Comparison of ENCODE assay signal across 1 cellular context in the genomic region with DNA sequence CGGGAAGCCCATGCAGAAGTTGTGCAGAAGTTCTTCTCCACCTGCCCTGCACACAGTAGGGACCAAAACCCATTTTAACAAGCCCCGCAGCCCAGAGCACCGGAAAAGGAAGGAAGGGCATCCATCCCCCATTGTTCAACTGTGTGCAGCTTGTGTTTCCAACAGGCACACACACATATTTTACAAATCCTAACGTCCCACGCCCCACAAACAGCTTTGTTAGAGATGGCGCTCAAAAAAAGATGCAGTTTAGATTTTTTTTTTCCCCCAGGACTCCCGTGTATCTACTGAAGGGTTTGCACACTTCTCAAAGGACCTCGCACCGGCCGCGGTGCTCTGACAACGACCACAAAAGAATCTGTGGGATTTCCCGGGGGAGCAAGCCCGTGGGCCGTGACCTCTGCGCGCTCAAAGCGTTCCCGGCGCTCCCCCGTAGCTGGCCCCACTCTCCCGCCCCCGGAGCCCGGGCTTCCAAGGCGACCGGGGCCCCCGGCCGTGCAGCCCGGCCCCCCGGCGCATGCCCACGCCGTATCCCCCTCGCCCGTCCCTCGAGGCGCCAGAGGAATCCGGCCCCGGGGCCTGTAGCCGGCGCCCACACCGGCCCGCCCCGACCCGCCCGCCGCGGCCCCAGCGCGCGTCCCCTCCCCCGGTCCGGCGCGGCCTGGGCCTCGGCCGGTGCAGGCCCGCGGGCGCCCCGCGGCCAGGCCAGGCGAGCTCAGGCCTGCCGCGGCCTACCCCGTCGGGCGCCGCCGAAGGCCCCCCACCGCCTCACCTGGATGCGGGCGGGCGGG.
TF ChIP-seq lines count a peak whose summit lies in the region.

No MANE protein-coding gene starts in this region.

TF ChIP-seq in H1, 55 proteins besides CTCF, POLR2A, EP300 and RAD21:
- TF ChIP-seq RFX5 (IDR thresholded peaks at IDR 0.05; ENCODE audit: borderline replicate concordance, low read depth, low read length): no peak
- no peak for TF ChIP-seq SRF (IDR thresholded peaks at IDR 0.05; ENCODE audit: low read depth, low read length)
- TF ChIP-seq, protein P1, sequence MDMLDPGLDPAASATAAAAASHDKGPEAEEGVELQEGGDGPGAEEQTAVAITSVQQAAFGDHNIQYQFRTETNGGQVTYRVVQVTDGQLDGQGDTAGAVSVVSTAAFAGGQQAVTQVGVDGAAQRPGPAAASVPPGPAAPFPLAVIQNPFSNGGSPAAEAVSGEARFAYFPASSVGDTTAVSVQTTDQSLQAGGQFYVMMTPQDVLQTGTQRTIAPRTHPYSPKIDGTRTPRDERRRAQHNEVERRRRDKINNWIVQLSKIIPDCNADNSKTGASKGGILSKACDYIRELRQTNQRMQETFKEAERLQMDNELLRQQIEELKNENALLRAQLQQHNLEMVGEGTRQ (IDR thresholded peaks at IDR 0.05; ENCODE audit: low read length): no peak
- TF ChIP-seq HDAC6 (IDR thresholded peaks at IDR 0.05; ENCODE audit: low read depth, low read length): no peak
- TF ChIP-seq HDAC2 (IDR thresholded peaks at IDR 0.05; ENCODE audit: borderline replicate concordance in 1 of 2, low read depth in 2 of 2, low read length in 2 of 2): no peak
- no peak for TF ChIP-seq BACH1 (IDR thresholded peaks at IDR 0.05; ENCODE audit: low read length)
- TF ChIP-seq SP1 (IDR thresholded peaks at IDR 0.05; ENCODE audit: low read depth, low read length): no peak
- TF ChIP-seq CHD1 (IDR thresholded peaks at IDR 0.05; ENCODE audit: low read depth, low read length): no peak
- no peak for TF ChIP-seq SUZ12 (IDR thresholded peaks at IDR 0.05; ENCODE audit: low read length)
- TF ChIP-seq RBBP5 (IDR thresholded peaks at IDR 0.05; ENCODE audit: borderline replicate concordance, low read depth, low read length): no peak; the same call in 1 of the 2 replicates
- TF ChIP-seq POU5F1 (IDR thresholded peaks at IDR 0.05; ENCODE audit: low read depth, low read length): no peak
- TF ChIP-seq SIN3A (conservative IDR thresholded peaks at IDR 0.05 in 1 of 2, IDR thresholded peaks at IDR 0.05 in 1 of 2; ENCODE audit: low read depth in 1 of 2, low read length in 2 of 2): 0 out of 4 replicates have a peak, but pooled peaks of 1 of the 2 experiments have one; percentile 23
- no peak for TF ChIP-seq GABPA (IDR thresholded peaks at IDR 0.05; ENCODE audit: borderline replicate concordance, insufficient read depth, low read length)
- no peak for TF ChIP-seq CEBPB (IDR thresholded peaks at IDR 0.05; ENCODE audit: low read depth, low read length)
- TF ChIP-seq SAP30 (IDR thresholded peaks at IDR 0.05; ENCODE audit: insufficient read depth, insufficient replicate concordance, low read length): peak; percentile 58
